8 cellular contexts compared by ENCODE assay signal in the genomic region with DNA sequence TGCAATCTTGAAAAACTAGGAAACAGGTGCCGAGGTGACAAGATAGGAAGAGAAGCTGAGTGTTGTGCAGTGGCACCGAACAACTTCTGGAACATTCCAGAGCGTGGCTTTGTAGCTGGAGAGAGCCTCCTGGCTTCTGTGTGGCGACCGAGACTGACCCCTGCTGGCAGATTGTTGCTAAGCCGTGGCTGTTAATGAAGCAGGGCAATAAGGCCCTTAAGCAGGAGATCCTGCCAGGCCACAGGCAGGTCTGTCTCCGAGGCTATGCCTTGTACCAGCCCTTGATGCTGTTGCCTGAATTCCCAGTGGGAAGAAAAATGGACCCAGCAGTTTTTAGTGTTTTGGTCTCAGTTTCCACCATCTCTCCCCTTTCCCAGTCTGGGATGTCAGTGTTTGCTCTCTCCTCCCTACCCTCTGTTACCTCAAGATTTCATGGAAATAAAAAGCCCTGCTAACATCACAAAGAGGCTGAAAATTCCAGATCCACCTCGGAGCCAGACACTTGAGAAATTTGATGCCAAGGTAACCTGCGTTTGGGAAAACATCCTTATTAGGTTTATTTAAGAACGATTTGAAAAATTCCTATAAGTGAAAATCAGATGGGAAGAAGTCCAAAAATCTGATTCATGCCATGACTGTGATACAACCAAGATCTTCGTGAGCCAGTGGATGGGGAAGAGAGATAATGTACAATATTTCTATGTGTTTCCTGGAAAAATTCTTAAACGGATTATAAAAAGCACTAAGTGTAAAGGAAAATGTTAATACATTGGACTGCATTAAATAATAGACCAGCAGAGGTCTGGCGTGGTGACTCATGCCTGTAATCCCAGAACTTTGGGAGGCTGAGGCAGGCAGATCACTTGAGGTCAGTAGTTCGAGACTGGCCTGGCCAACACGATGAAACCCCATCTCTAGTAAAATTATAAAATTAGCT.
DNase-seq lines count a peak whose midpoint lies in the region; ATAC-seq, FAIRE-seq and TF ChIP-seq lines count a peak whose summit lies in the region.

No MANE protein-coding gene starts in this region.

- in situ Hi-C loops in GM12878 (cut with MboI) = loop anchor here (5.0 kb wide), 1 partner anchor 310 kb away; no protein-coding TSS in a partner anchor

- H3K27me3 ChIP-seq in GM12878 (replicated peaks in 1 of 2; ENCODE audit: control insufficient read depth in 2 of 2, insufficient read depth in 2 of 2, low read length in 1 of 2) = no peaks in the 10 kb centered on the region

- H3K4me3 ChIP-seq in GM12878 = no peak overlapping the region

- CTCF ChIA-PET in GM12878 (lab: Yijun Ruan, JAX) = interaction anchor here (0.7 to 5.4 kb wide), 61 partner anchors 9 to 1335 kb away, joined by 3 to 87 read pairs (median 4); no protein-coding TSS in a partner anchor

- no peaks in the 10 kb centered on the region for H3K4me1 ChIP-seq in GM12878 (ENCODE audit: control insufficient read depth, insufficient read depth, low read length)

- peak; percentile 68 for ATAC-seq in GM21528 (IDR thresholded peaks at IDR 0.05; ENCODE audit: low FRiP score, unreplicated experiment)
- peak; percentile 98 for ATAC-seq in GM12878
- no peak for ATAC-seq in HG03457 (IDR thresholded peaks at IDR 0.05; ENCODE audit: unreplicated experiment)

- no peaks in the 10 kb centered on the region for H3K36me3 ChIP-seq in GM12878 (ENCODE audit: control insufficient read depth in 2 of 2, insufficient read depth in 2 of 2, low read length in 1 of 2)

- FAIRE-seq in D721Med (lab: Jason Lieb, UNC) = no peak
- FAIRE-seq in GM12878 (lab: Jason Lieb, UNC) = peak; percentile 91

- BruUV-seq in GM12878 (replicated peaks; lab: Mats Ljungman, UMichigan) = no TSS peak

- H3K79me2 ChIP-seq in GM12878 (ENCODE audit: control insufficient read depth, insufficient read depth, low read length) = no peaks in the 10 kb centered on the region

- TF ChIP-seq CTCF in D721Med (IDR thresholded peaks at IDR 0.05; ENCODE audit: insufficient read depth, missing control alignments) (peak; percentile 80), GM12878 (IDR thresholded peaks at IDR 0.05 in 2 of 3, conservative IDR thresholded peaks at IDR 0.05 in 1 of 3; ENCODE audit: control insufficient read depth in 2 of 3, extremely low read depth in 1 of 3, insufficient read depth in 1 of 3, low read depth in 3 of 3, low read length in 3 of 3) (peak; percentile 87)

- intact Hi-C loops in GM12878 (cut with micrococcal nuclease; ENCODE audit: unreplicated experiment) = loop anchor here (1.0 to 5.0 kb wide), 4 partner anchors 105 to 312 kb away; no protein-coding TSS in a partner anchor

- 9% methylated on average over 15 of the region's 15 CpGs for WGBS in GM12878 (ENCODE audit: insufficient coverage, insufficient replicate concordance, low lambda C conversion rate, missing lambda C conversion rate)

- peak; percentile 93 for TF ChIP-seq RAD21 in GM12878 (IDR thresholded peaks at IDR 0.05; ENCODE audit: insufficient read depth, low read depth, low read length)

- H3K9me3 ChIP-seq in GM12878 (replicated peaks; ENCODE audit: control insufficient read depth, insufficient read depth, low read length) = peaks cover 2% of the 10 kb centered on the region; the same call in 1 of the 3 replicates

- RAD21 ChIA-PET in GM12878 (lab: Charles Lee; ENCODE audit: unreplicated experiment) = interaction anchor here (0.5 to 2.6 kb wide), 35 partner anchors 11 to 402 kb away, joined by 3 to 29 read pairs (median 3); no protein-coding TSS in a partner anchor

- H3K27ac ChIP-seq in GM12878 (ENCODE audit: control insufficient read depth, insufficient read depth) = no peak overlapping the region

- H2AFZ ChIP-seq in GM12878 (ENCODE audit: control insufficient read depth, low read depth, low read length) = no peak overlapping the region

- no peak overlapping the region for H3K9ac ChIP-seq in GM12878 (ENCODE audit: control insufficient read depth, insufficient read depth, low read length)

- TF ChIP-seq POLR2A in GM12878 (IDR thresholded peaks at IDR 0.05; ENCODE audit: low read depth, low read length) = no peak

- SMC1A ChIA-PET in GM12878 (lab: Charles Lee; ENCODE audit: uncharacterized antibody, unreplicated experiment) = interaction anchor here (0.6 to 4.1 kb wide), 45 partner anchors 12 to 706 kb away, joined by 3 to 65 read pairs (median 4); no protein-coding TSS in a partner anchor

- POLR2A ChIA-PET in GM12878 (lab: Charles Lee) = interaction anchor here (0.8 kb wide), 1 partner anchor 47 kb away, joined by 3 read pairs; no protein-coding TSS in a partner anchor

- DNase-seq in D721Med (ENCODE audit: insufficient read length, low spot score) (no peak), LoVo (ENCODE audit: low spot score) (peak; percentile 59), T-helper 9 cell (peak; percentile 69), GM12878 (ENCODE audit: low read depth, low spot score) (peak; percentile 23), iPS DF 4.7 (ENCODE audit: extremely low read depth, low spot score) (peak; percentile 76)
- DNase-seq in stimulated activated CD4-positive, alpha-beta T cell treated with anti-CD3 and anti-CD28 coated beads, Interleukin-12 subunit alpha, Interleukin-12 subunit beta, amount 100 ng/mL, for 4 hours = peak; percentile 82

- H4K20me1 ChIP-seq in GM12878 (ENCODE audit: control insufficient read depth, insufficient read depth) = no peaks in the 10 kb centered on the region

- no peak for TF ChIP-seq EP300 in GM12878 (IDR thresholded peaks at IDR 0.05; ENCODE audit: borderline replicate concordance in 1 of 2, control insufficient read depth in 1 of 2, low read depth in 2 of 2, low read length in 2 of 2)

- no peak overlapping the region for H3K4me2 ChIP-seq in GM12878 (ENCODE audit: control insufficient read depth, insufficient read depth)

TF ChIP-seq in GM12878, 131 proteins besides CTCF, POLR2A, EP300 and RAD21 (continues in another document):
- TF ChIP-seq SMARCA5 (IDR thresholded peaks at IDR 0.05) = no peak; the same call in 1 of the 2 replicates
- TF ChIP-seq, protein P1, sequence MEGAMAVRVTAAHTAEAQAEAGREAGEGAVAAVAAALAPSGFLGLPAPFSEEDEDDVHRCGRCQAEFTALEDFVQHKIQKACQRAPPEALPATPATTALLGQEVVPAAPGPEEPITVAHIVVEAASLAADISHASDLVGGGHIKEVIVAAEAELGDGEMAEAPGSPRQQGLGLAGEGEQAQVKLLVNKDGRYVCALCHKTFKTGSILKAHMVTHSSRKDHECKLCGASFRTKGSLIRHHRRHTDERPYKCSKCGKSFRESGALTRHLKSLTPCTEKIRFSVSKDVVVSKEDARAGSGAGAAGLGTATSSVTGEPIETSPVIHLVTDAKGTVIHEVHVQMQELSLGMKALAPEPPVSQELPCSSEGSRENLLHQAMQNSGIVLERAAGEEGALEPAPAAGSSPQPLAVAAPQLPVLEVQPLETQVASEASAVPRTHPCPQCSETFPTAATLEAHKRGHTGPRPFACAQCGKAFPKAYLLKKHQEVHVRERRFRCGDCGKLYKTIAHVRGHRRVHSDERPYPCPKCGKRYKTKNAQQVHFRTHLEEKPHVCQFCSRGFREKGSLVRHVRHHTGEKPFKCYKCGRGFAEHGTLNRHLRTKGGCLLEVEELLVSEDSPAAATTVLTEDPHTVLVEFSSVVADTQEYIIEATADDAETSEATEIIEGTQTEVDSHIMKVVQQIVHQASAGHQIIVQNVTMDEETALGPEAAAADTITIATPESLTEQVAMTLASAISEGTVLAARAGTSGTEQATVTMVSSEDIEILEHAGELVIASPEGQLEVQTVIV (IDR thresholded peaks at IDR 0.05; ENCODE audit: borderline replicate concordance, partially characterized antibody) = no peak
- TF ChIP-seq STAT3 (IDR thresholded peaks at IDR 0.05; ENCODE audit: low read depth, low read length) = no peak
- TF ChIP-seq, protein P2, sequence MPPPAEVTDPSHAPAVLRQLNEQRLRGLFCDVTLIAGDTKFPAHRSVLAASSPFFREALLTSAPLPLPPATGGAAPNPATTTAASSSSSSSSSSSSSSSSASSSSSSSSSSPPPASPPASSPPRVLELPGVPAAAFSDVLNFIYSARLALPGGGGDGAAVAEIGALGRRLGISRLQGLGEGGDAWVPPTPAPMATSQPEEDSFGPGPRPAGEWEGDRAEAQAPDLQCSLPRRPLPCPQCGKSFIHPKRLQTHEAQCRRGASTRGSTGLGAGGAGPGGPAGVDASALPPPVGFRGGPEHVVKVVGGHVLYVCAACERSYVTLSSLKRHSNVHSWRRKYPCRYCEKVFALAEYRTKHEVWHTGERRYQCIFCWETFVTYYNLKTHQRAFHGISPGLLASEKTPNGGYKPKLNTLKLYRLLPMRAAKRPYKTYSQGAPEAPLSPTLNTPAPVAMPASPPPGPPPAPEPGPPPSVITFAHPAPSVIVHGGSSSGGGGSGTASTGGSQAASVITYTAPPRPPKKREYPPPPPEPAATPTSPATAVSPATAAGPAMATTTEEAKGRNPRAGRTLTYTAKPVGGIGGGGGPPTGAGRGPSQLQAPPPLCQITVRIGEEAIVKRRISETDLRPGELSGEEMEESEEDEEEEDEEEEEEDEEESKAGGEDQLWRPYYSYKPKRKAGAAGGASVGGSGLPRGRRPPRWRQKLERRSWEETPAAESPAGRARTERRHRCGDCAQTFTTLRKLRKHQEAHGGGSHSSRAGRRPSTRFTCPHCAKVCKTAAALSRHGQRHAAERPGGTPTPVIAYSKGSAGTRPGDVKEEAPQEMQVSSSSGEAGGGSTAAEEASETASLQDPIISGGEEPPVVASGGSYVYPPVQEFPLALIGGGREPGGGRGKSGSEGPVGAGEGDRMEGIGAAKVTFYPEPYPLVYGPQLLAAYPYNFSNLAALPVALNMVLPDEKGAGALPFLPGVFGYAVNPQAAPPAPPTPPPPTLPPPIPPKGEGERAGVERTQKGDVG (CRISPR knock-in tag; IDR thresholded peaks at IDR 0.05) = no peak
- TF ChIP-seq CBX5 (IDR thresholded peaks at IDR 0.05; ENCODE audit: low read depth) = no peak
- TF ChIP-seq NBN (IDR thresholded peaks at IDR 0.05) = 0 out of 2 replicates have a peak, but pooled peaks have one; percentile 16
- no peak for TF ChIP-seq MYC (IDR thresholded peaks at IDR 0.05; ENCODE audit: insufficient read depth, insufficient read length, insufficient replicate concordance, low read length, severe bottlenecking)
- TF ChIP-seq KLF5 (IDR thresholded peaks at IDR 0.05; ENCODE audit: partially characterized antibody) = no peak
- no peak for TF ChIP-seq HDGF (IDR thresholded peaks at IDR 0.05)
- no peak for TF ChIP-seq CBFB (IDR thresholded peaks at IDR 0.05; ENCODE audit: low read depth)
